ENCODE assay signal across 24 cellular contexts in genomic region chr22:23014250-23014649, GRCh38.
"Had no signal": no experiment of that assay in that cellular context is flagged by ENCODE, and none has a peak within 500 bp of the region (broad histone marks: within the 10 kb centered on the region; RNA-seq: fewer than 3 reads in every experiment).

No MANE protein-coding gene starts in this region.

- FAIRE-seq: astrocyte, RCC 7860, TTC549 had no signal

- H3K4me3 ChIP-seq: cardiac muscle cell had no signal

- H3K27me3 Mint-ChIP-seq: activated B cell treated with CpG ODN at 0.5 μM for 24 hours had no signal

- H3K9me3 Mint-ChIP-seq: activated B cell treated with CpG ODN at 0.5 μM for 24 hours; activated naive CD4-positive, alpha-beta T cell treated with anti-CD3 and anti-CD28 coated beads, Interleukin-2, amount 50 U/mL, for 72 hours; activated naive CD8-positive, alpha-beta T cell treated with anti-CD3 and anti-CD28 coated beads, Interleukin-2, amount 50 U/mL, for 24 hours; brain had no signal

- H3K27me3 ChIP-seq: cardiac muscle cell had no signal

- ATAC-seq: activated naive CD8-positive, alpha-beta T cell treated with anti-CD3 and anti-CD28 coated beads, Interleukin-2, amount 50 U/mL, for 24 hours; PC-3; T-helper 17 cell had no signal

- H3K27ac ChIP-seq: cardiac muscle cell had no signal

- H3K4me3 Mint-ChIP-seq: activated B cell treated with CpG ODN at 0.5 μM for 24 hours; activated naive CD8-positive, alpha-beta T cell treated with anti-CD3 and anti-CD28 coated beads, Interleukin-2, amount 50 U/mL, for 24 hours; brain; T-helper 17 cell had no signal

- H3K36me3 ChIP-seq: cardiac muscle cell had no signal

- H3K36me3 Mint-ChIP-seq: activated naive CD4-positive, alpha-beta T cell treated with anti-CD3 and anti-CD28 coated beads, Interleukin-2, amount 50 U/mL, for 72 hours; brain had no signal

- DNase-seq: activated B cell treated with CpG ODN at 0.5 μM for 24 hours; activated CD4-positive, alpha-beta T cell treated with anti-CD3 and anti-CD28 coated beads for 1 hour; activated CD4-positive, alpha-beta T cell treated with anti-CD3 and anti-CD28 coated beads, Interleukin-2, amount 50 U/mL, for 4 hours; activated CD8-positive, alpha-beta memory T cell treated with anti-CD3 and anti-CD28 coated beads for 24 hours; activated naive CD8-positive, alpha-beta T cell treated with anti-CD3 and anti-CD28 coated beads, Interleukin-2, amount 50 U/mL, for 24 hours; amniotic stem cell; Kasumi-1; KBM-7; NCI-H1105 treated with DMSO at 0.1 percent for 48 hours; NCI-H1436 treated with DMSO at 0.1 percent for 48 hours; NCI-H187; NCI-H2081 treated with DMSO at 0.1 percent for 48 hours; NCI-H446; NCI-H524; PC-3; SHP77; T-helper 17 cell; T1000 had no signal

- H3K4me1 Mint-ChIP-seq: brain had no signal

- H3K27ac Mint-ChIP-seq: activated B cell treated with CpG ODN at 0.5 μM for 24 hours; activated naive CD4-positive, alpha-beta T cell treated with anti-CD3 and anti-CD28 coated beads, Interleukin-2, amount 50 U/mL, for 72 hours; activated naive CD8-positive, alpha-beta T cell treated with anti-CD3 and anti-CD28 coated beads, Interleukin-2, amount 50 U/mL, for 24 hours; brain; T-helper 17 cell had no signal
